Comparison of ENCODE assay signal across 10 cellular contexts in genomic region chrX:68831405-68832100, GRCh38. TPM values are rescaled to one million over a fixed set of nuclear protein-coding genes. Genes with fewer than 3 reads are reported as not detected.
A peak's percentile ranks its signal among the peaks of the same experiment; 100 is the strongest.
DNase-seq lines count a peak whose midpoint lies in the region; ATAC-seq, FAIRE-seq and TF ChIP-seq lines count a peak whose summit lies in the region.
"Had no signal": no experiment of that assay in that cellular context is flagged by ENCODE, and none has a peak within 500 bp of the region (broad histone marks: within the 10 kb centered on the region; RNA-seq: fewer than 3 reads in every experiment).

No MANE protein-coding gene starts in this region.

- DNase-seq in PC-3 (no peak), endothelial cell of umbilical vein (ENCODE audit: low read depth, low spot score) (no peak), NCI-H1930 (lab: John Stamatoyannopoulos, UW) (no peak)
- DNase-seq in effector memory CD4-positive, alpha-beta T cell: no peak

- TF ChIP-seq RAD21 in neural cell (conservative IDR thresholded peaks at IDR 0.05): no peak

- peaks cover 11 to 78% (median 73%) of the 10 kb centered on the region in 11 experiments; a peak in 19 of 22 replicates for H4K20me1 ChIP-seq in BLaER1 treated with 17β-estradiol and CSF1 and Interleukin-3, amounts not matched to agents 10 nM and 100 nM
- H4K20me1 ChIP-seq in PC-3 (ENCODE audit: low read length) (peaks cover 65% of the 10 kb centered on the region), endothelial cell of umbilical vein (replicated peaks; ENCODE audit: control insufficient read depth, extremely low read depth, insufficient read depth, low read length) (no peaks in the 10 kb centered on the region), neural cell (ENCODE audit: insufficient read depth) (no peaks in the 10 kb centered on the region)

- no peak for TF ChIP-seq CTCF in PC-3 (conservative IDR thresholded peaks at IDR 0.05; ENCODE audit: low read depth, low read length)
- no peak for TF ChIP-seq CTCF in endothelial cell of umbilical vein (IDR thresholded peaks at IDR 0.05; ENCODE audit: extremely low read depth in 1 of 2, insufficient read depth in 1 of 2, low read depth in 1 of 2, low read length in 2 of 2)
- TF ChIP-seq CTCF in neural cell (IDR thresholded peaks at IDR 0.05; ENCODE audit: poor library complexity, severe bottlenecking): no peak

- peaks cover 55 to 78% (median 64%) of the 10 kb centered on the region in 11 experiments for H3K27me3 ChIP-seq in BLaER1 treated with 17β-estradiol and CSF1 and Interleukin-3, amounts not matched to agents 10 nM and 100 nM
- H3K27me3 ChIP-seq in PC-3 (ENCODE audit: low read length): no peaks in the 10 kb centered on the region
- no peaks in the 10 kb centered on the region for H3K27me3 ChIP-seq in endothelial cell of umbilical vein (ENCODE audit: control insufficient read depth in 2 of 2, insufficient read depth in 2 of 2, low read length in 2 of 2)
- no peaks in the 10 kb centered on the region for H3K27me3 ChIP-seq in neural cell (ENCODE audit: insufficient read depth, low read depth, low read length)
- no peaks in the 10 kb centered on the region for H3K27me3 ChIP-seq in effector memory CD4-positive, alpha-beta T cell (replicated peaks; ENCODE audit: control insufficient read depth, insufficient read depth, low read length, poor library complexity, severe bottlenecking)

- no peak for FAIRE-seq in endothelial cell of umbilical vein (lab: Jason Lieb, UNC)
- FAIRE-seq: endometrium, GM12878 had no signal

- no peaks in the 10 kb centered on the region for H3K9me1 ChIP-seq in endothelial cell of umbilical vein (replicated peaks; ENCODE audit: control insufficient read depth, extremely low read depth, insufficient read depth, low read length)

- peak overlapping the region in 9 of 11 experiments; percentile 1 to 80 (median 63); a peak in 15 of 22 replicates for H3K27ac ChIP-seq in BLaER1 treated with 17β-estradiol and CSF1 and Interleukin-3, amounts not matched to agents 10 nM and 100 nM
- H3K27ac ChIP-seq in PC-3 (ENCODE audit: low read length): peak overlapping the region; percentile 13; the same call in 1 of the 2 replicates
- no peak overlapping the region for H3K27ac ChIP-seq in endothelial cell of umbilical vein (ENCODE audit: insufficient read depth, low read depth, low read length)
- H3K27ac ChIP-seq in neural cell (ENCODE audit: low read length): peak overlapping the region; percentile 68
- no peak overlapping the region for H3K27ac ChIP-seq in effector memory CD4-positive, alpha-beta T cell (ENCODE audit: insufficient read depth, low read length, poor library complexity, severe bottlenecking)

- peaks cover 0 to 3% (median 0%) of the 10 kb centered on the region in 11 experiments; a peak in 2 of 22 replicates for H3K36me3 ChIP-seq in BLaER1 treated with 17β-estradiol and CSF1 and Interleukin-3, amounts not matched to agents 10 nM and 100 nM
- H3K36me3 ChIP-seq in PC-3 (ENCODE audit: low read depth, low read length) (peaks cover 5% of the 10 kb centered on the region; the same call in 1 of the 2 replicates), endothelial cell of umbilical vein (ENCODE audit: control insufficient read depth in 2 of 2, extremely low read depth in 1 of 2, insufficient read depth in 2 of 2, low read length in 2 of 2) (no peaks in the 10 kb centered on the region), neural cell (ENCODE audit: insufficient read depth, low read length) (no peaks in the 10 kb centered on the region)
- no peaks in the 10 kb centered on the region for H3K36me3 ChIP-seq in effector memory CD4-positive, alpha-beta T cell (ENCODE audit: control insufficient read depth, insufficient read depth, low read length)

- H3K9me3 ChIP-seq in BLaER1 treated with 17β-estradiol and CSF1 and Interleukin-3, amounts not matched to agents 10 nM and 100 nM (replicated peaks in 1 of 11): no peaks in the 10 kb centered on the region
- no peaks in the 10 kb centered on the region for H3K9me3 ChIP-seq in PC-3 (ENCODE audit: low read length)
- no peaks in the 10 kb centered on the region for H3K9me3 ChIP-seq in endothelial cell of umbilical vein (replicated peaks; ENCODE audit: control insufficient read depth, insufficient read depth, low read length)
- H3K9me3 ChIP-seq in neural cell (ENCODE audit: low read length): no peaks in the 10 kb centered on the region
- no peaks in the 10 kb centered on the region for H3K9me3 ChIP-seq in effector memory CD4-positive, alpha-beta T cell (ENCODE audit: control insufficient read depth, low read length)

- peaks cover 35 to 54% (median 51%) of the 10 kb centered on the region in 10 experiments for H3K4me1 ChIP-seq in BLaER1 treated with 17β-estradiol and CSF1 and Interleukin-3, amounts not matched to agents 10 nM and 100 nM
- H3K4me1 ChIP-seq in PC-3 (ENCODE audit: insufficient read depth, low read length) (peaks cover 33% of the 10 kb centered on the region), endothelial cell of umbilical vein (ENCODE audit: control insufficient read depth, extremely low read depth, insufficient read depth, low read length) (peaks cover 10% of the 10 kb centered on the region)
- peaks cover 9% of the 10 kb centered on the region for H3K4me1 ChIP-seq in effector memory CD4-positive, alpha-beta T cell (ENCODE audit: control insufficient read depth, insufficient read depth, low read length, poor library complexity, severe bottlenecking)

- no peaks in the 10 kb centered on the region for H3K9me2 ChIP-seq in PC-3 (replicated peaks; ENCODE audit: low read length)
- H3K9me2 ChIP-seq in neural cell (ENCODE audit: insufficient read depth, low read length): no peaks in the 10 kb centered on the region

- H3K9ac ChIP-seq in BLaER1 treated with 17β-estradiol and CSF1 and Interleukin-3, amounts not matched to agents 10 nM and 100 nM: peak overlapping the region; percentile 23 to 90 (median 85); a peak in 21 of 22 replicates
- H3K9ac ChIP-seq in PC-3 (ENCODE audit: low read length) (peak overlapping the region; percentile 88), endothelial cell of umbilical vein (replicated peaks; ENCODE audit: extremely low read depth, insufficient read depth, low read length) (no peak overlapping the region), neural cell (ENCODE audit: low read length) (peak overlapping the region; percentile 83)

- H3K4me3 ChIP-seq in BLaER1 treated with 17β-estradiol and CSF1 and Interleukin-3, amounts not matched to agents 10 nM and 100 nM: peak overlapping the region; percentile 39 to 87 (median 78)
- H3K4me3 ChIP-seq in PC-3 (ENCODE audit: low read length): peak overlapping the region; percentile 93
- peak overlapping the region in 2 of 3 experiments; percentile 12 to 32 for H3K4me3 ChIP-seq in endothelial cell of umbilical vein (replicated peaks in 1 of 3; ENCODE audit: insufficient read depth in 1 of 3, low read depth in 1 of 3, low read length in 3 of 3)
- peak overlapping the region; percentile 90 for H3K4me3 ChIP-seq in neural cell (ENCODE audit: low read length)
- no peak overlapping the region for H3K4me3 ChIP-seq in effector memory CD4-positive, alpha-beta T cell (ENCODE audit: insufficient read depth, low read depth, low read length, poor library complexity, severe bottlenecking)
- H3K4me3 ChIP-seq: GM12878 had no signal

- intact Hi-C loops in PC-3 (cut with micrococcal nuclease): no loop called here
- intact Hi-C loops in endothelial cell of umbilical vein (cut with micrococcal nuclease): loop anchor here (1.0 kb wide), 1 partner anchor 64 kb away; no protein-coding TSS in a partner anchor

- H3F3A ChIP-seq in PC-3 (ENCODE audit: low read length, unreplicated experiment): no peaks in the 10 kb centered on the region
- no peaks in the 10 kb centered on the region for H3F3A ChIP-seq in neural cell (ENCODE audit: insufficient read depth, low read length, poor library complexity, severe bottlenecking)

- ATAC-seq in PC-3: no peak
- no peak for ATAC-seq in HG03378 (IDR thresholded peaks at IDR 0.05; ENCODE audit: unreplicated experiment)
- ATAC-seq in GM19467 (IDR thresholded peaks at IDR 0.05; ENCODE audit: unreplicated experiment): no peak

- CTCF ChIA-PET in PC-3 (lab: Charles Lee) (no interaction called here), endothelial cell of umbilical vein (lab: Charles Lee) (interaction anchor here (0.9 to 6.1 kb wide), 3 partner anchors 229 to 391 kb away, joined by 3 to 164 read pairs (median 8); no protein-coding TSS in a partner anchor)

- no peak overlapping the region for H2AFZ ChIP-seq in PC-3 (ENCODE audit: low read length)
- H2AFZ ChIP-seq in endothelial cell of umbilical vein (ENCODE audit: low read depth, low read length): no peak overlapping the region
- no peak overlapping the region for H2AFZ ChIP-seq in neural cell (ENCODE audit: low read depth, low read length)

- H3K4me2 ChIP-seq in BLaER1 treated with 17β-estradiol and CSF1 and Interleukin-3, amounts not matched to agents 10 nM and 100 nM: peak overlapping the region; percentile 73 to 92 (median 82)
- H3K4me2 ChIP-seq in PC-3 (ENCODE audit: low read length) (peak overlapping the region; percentile 97), endothelial cell of umbilical vein (ENCODE audit: insufficient read depth, low read length) (peak overlapping the region; percentile 60), neural cell (ENCODE audit: low read length) (peak overlapping the region; percentile 62)

- no peak for TF ChIP-seq EP300 in neural cell (conservative IDR thresholded peaks at IDR 0.05; ENCODE audit: poor library complexity, severe bottlenecking)

- POLR2A ChIA-PET in PC-3 (lab: Charles Lee; ENCODE audit: unreplicated experiment) (no interaction called here), endothelial cell of umbilical vein (lab: Charles Lee) (interaction anchor here (0.6 kb wide), 1 partner anchor 192 kb away, joined by 4 read pairs; no protein-coding TSS in a partner anchor)

- TF ChIP-seq POLR2A in endothelial cell of umbilical vein (IDR thresholded peaks at IDR 0.05; ENCODE audit: low read depth, low read length): no peak

- dilution Hi-C loops in endothelial cell of umbilical vein (cut with MboI; ENCODE audit: extremely low pct_ligation_motif_present, low sequenced_read_pairs): no loop called here

- no TSS peak for BruUV-seq in PC-3 (replicated peaks; lab: Mats Ljungman, UMichigan)
- no TSS peak for BruUV-seq in endothelial cell of umbilical vein (replicated peaks; lab: Mats Ljungman, UMichigan)

- peaks cover 78% of the 10 kb centered on the region for H3K79me2 ChIP-seq in PC-3 (ENCODE audit: low read length)
- H3K79me2 ChIP-seq in endothelial cell of umbilical vein (ENCODE audit: control insufficient read depth, insufficient read depth, low read length): peaks cover 13% of the 10 kb centered on the region
- H3K79me2 ChIP-seq in neural cell (replicated peaks; ENCODE audit: insufficient read depth, low read length): peaks cover 62% of the 10 kb centered on the region

RNA-seq across cellular contexts. Expression of gene EFNB1, which starts 2.7 kb away (rescaled TPM):
- total RNA-seq in PC-3 (2014; rRNA removed): 102 and 142 TPM in 2 replicates
- total RNA-seq in endothelial cell of umbilical vein: 8.8 and 13.3 TPM in 2 replicates
- polyA plus RNA-seq in endothelial cell of umbilical vein: 7.8 and 7.9 TPM in 2 replicates
- polyA plus RNA-seq in endothelial cell of umbilical vein (2011; cell fraction: cytosol; rRNA removed): 5.7 and 7.4 TPM in 2 replicates
- polyA plus RNA-seq in endothelial cell of umbilical vein (2011; cell fraction: nucleus; rRNA removed): 2.7 and 3.1 TPM in 2 replicates
- 12.5 and 13.3 TPM in 2 replicates for polyA plus RNA-seq in endothelial cell of umbilical vein (2012)
- 5.5 and 5.8 TPM in 2 replicates for polyA minus RNA-seq in endothelial cell of umbilical vein
- 2.6 TPM for polyA minus RNA-seq in endothelial cell of umbilical vein (2011; cell fraction: cytosol; rRNA and poly(A)+ RNA removed)
- 1.7 and 2.3 TPM in 2 replicates for polyA minus RNA-seq in endothelial cell of umbilical vein (2011; cell fraction: nucleus; rRNA and poly(A)+ RNA removed)
- 25.5 and 27.8 TPM in 2 replicates for polyA plus RNA-seq in neural cell
- polyA minus RNA-seq in neural cell: 34.5 and 38.5 TPM in 2 replicates

Comparison
In these comparisons a context has a peak if more than half of its experiments do, and no peak if none do; other contexts are left out.
1. H3K27ac ChIP-seq: peak in BLaER1 treated with 17β-estradiol and CSF1 and Interleukin-3, amounts not matched to agents 10 nM and 100 nM (9 of 11), PC-3 (single experiment) and neural cell (single experiment); none in endothelial cell of umbilical vein (single experiment) and effector memory CD4-positive, alpha-beta T cell (single experiment).
2. Peak in every context shown above with its lines, with median percentiles within 50 percentile points of each other: H3K4me2 ChIP-seq.